Comparison of ENCODE assay signal across 1 cellular context in genomic region chr3:56776551-56776950, GRCh38.
TF ChIP-seq lines count a peak whose summit lies in the region.

No MANE protein-coding gene starts in this region.

TF ChIP-seq in WTC11, 78 proteins besides CTCF, POLR2A, EP300 and RAD21 (continued from another document):
- TF ChIP-seq E2F1 (CRISPR knock-in tag; IDR thresholded peaks at IDR 0.05) (no peak), ZNF317 (CRISPR knock-in tag; IDR thresholded peaks at IDR 0.05; ENCODE audit: borderline replicate concordance, low read depth) (no peak), ZNF138 (CRISPR knock-in tag; conservative IDR thresholded peaks at IDR 0.05) (no peak), CREM (CRISPR knock-in tag; IDR thresholded peaks at IDR 0.05) (no peak), ZMAT4 (CRISPR knock-in tag; IDR thresholded peaks at IDR 0.05) (no peak), TP53 (CRISPR knock-in tag; IDR thresholded peaks at IDR 0.05) (no peak), NFYB (CRISPR knock-in tag; conservative IDR thresholded peaks at IDR 0.05; ENCODE audit: low read depth) (no peak), NFE2L1 (CRISPR knock-in tag; IDR thresholded peaks at IDR 0.05) (no peak), EMX1 (CRISPR knock-in tag; IDR thresholded peaks at IDR 0.05) (no peak), IRF1 (CRISPR knock-in tag; IDR thresholded peaks at IDR 0.05) (no peak), JUN (CRISPR knock-in tag; IDR thresholded peaks at IDR 0.05) (no peak), GABPB1 (CRISPR knock-in tag; IDR thresholded peaks at IDR 0.05) (no peak), RORB (CRISPR knock-in tag; IDR thresholded peaks at IDR 0.05) (no peak), KAT7 (CRISPR knock-in tag; IDR thresholded peaks at IDR 0.05; ENCODE audit: borderline replicate concordance) (no peak)
